ENCODE assay signal across 30 cellular contexts in the genomic region with DNA sequence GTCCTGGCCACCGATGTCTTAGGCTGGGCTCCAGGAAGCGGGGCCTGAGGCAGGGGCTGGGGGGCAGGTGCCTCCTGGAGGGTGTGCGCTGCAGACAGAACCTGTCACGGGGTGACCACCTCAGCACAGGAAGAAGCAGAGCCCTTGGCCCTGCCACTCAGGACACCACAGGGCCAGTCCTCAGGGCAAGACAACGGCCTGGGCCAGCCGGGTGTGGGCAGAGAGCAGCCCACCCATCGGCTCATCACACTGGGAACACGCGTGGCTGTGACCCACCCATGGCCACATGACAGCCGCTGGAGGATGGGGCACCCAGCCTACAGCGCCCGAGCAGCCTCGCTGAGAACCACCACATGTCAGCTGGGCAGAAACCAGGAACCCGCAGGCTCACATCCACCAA.
"Had no signal": no experiment of that assay in that cellular context is flagged by ENCODE, and none has a peak within 500 bp of the region (broad histone marks: within the 10 kb centered on the region; RNA-seq: fewer than 3 reads in every experiment).

No MANE protein-coding gene starts in this region.

- H3K36me3 Mint-ChIP-seq: activated CD4-positive, alpha-beta memory T cell treated with anti-CD3 and anti-CD28 coated beads for 36 hours; activated CD8-positive, alpha-beta memory T cell treated with anti-CD3 and anti-CD28 coated beads, Interleukin-2, amount 10 ng/mL, durations not matched to agents 7 days and 5 days; activated naive CD8-positive, alpha-beta T cell; brain had no signal

- H3K4me3 Mint-ChIP-seq: activated CD4-positive, alpha-beta memory T cell treated with anti-CD3 and anti-CD28 coated beads for 36 hours; activated CD4-positive, alpha-beta T cell treated with anti-CD3 and anti-CD28 coated beads for 36 hours; activated CD4-positive, alpha-beta T cell treated with anti-CD3 and anti-CD28 coated beads, Interleukin-2, amount 10 ng/mL, durations not matched to agents 24 days and 14 days; activated CD8-positive, alpha-beta memory T cell treated with anti-CD3 and anti-CD28 coated beads, Interleukin-2, amount 10 ng/mL, durations not matched to agents 7 days and 5 days; activated CD8-positive, alpha-beta T cell treated with anti-CD3 and anti-CD28 coated beads, Interleukin-2, amount 10 ng/mL, durations not matched to agents 7 days and 5 days; activated naive CD8-positive, alpha-beta T cell; brain; dendritic cell treated with granulocyte-macrophage colony-stimulating factor and Interleukin-4, amounts not matched to agents 40 ng/mL and 50 ng/mL, for 4 days; endodermal cell had no signal

- H3K36me3 ChIP-seq: ascending aorta, breast epithelium, cardiac muscle cell, esophagus muscularis mucosa, gastrocnemius medialis had no signal

- H3K27ac ChIP-seq: ascending aorta, breast epithelium, cardiac muscle cell, coronary artery, dorsolateral prefrontal cortex, esophagus muscularis mucosa, foreskin keratinocyte, gastrocnemius medialis had no signal

- H3K4me3 ChIP-seq: ascending aorta, breast epithelium, cardiac muscle cell, coronary artery, dorsolateral prefrontal cortex, esophagus muscularis mucosa, gastrocnemius medialis had no signal

- H3K4me1 Mint-ChIP-seq: activated CD4-positive, alpha-beta T cell treated with anti-CD3 and anti-CD28 coated beads, Interleukin-2, amount 10 ng/mL, durations not matched to agents 24 days and 14 days had no signal

- H3K9me3 Mint-ChIP-seq: activated CD4-positive, alpha-beta memory T cell treated with anti-CD3 and anti-CD28 coated beads for 36 hours; activated CD4-positive, alpha-beta T cell treated with anti-CD3 and anti-CD28 coated beads, Interleukin-2, amount 10 ng/mL, durations not matched to agents 24 days and 14 days; dendritic cell treated with granulocyte-macrophage colony-stimulating factor and Interleukin-4, amounts not matched to agents 40 ng/mL and 50 ng/mL, for 4 days; endodermal cell had no signal

- H3K4me1 ChIP-seq: ascending aorta, foreskin keratinocyte, gastrocnemius medialis had no signal

- H3K27ac Mint-ChIP-seq: activated CD4-positive, alpha-beta memory T cell treated with anti-CD3 and anti-CD28 coated beads for 36 hours; activated CD4-positive, alpha-beta T cell treated with anti-CD3 and anti-CD28 coated beads for 36 hours; activated CD4-positive, alpha-beta T cell treated with anti-CD3 and anti-CD28 coated beads, Interleukin-2, amount 10 ng/mL, durations not matched to agents 24 days and 14 days; activated CD8-positive, alpha-beta memory T cell treated with anti-CD3 and anti-CD28 coated beads, Interleukin-2, amount 10 ng/mL, durations not matched to agents 7 days and 5 days; activated CD8-positive, alpha-beta T cell treated with anti-CD3 and anti-CD28 coated beads, Interleukin-2, amount 10 ng/mL, durations not matched to agents 7 days and 5 days; activated naive CD8-positive, alpha-beta T cell; brain; dendritic cell treated with granulocyte-macrophage colony-stimulating factor and Interleukin-4, amounts not matched to agents 40 ng/mL and 50 ng/mL, for 4 days; endodermal cell had no signal

- ATAC-seq: activated CD4-positive, alpha-beta T cell treated with anti-CD3 and anti-CD28 coated beads for 36 hours; activated CD8-positive, alpha-beta memory T cell treated with anti-CD3 and anti-CD28 coated beads, Interleukin-2, amount 10 ng/mL, durations not matched to agents 7 days and 5 days; activated CD8-positive, alpha-beta T cell treated with anti-CD3 and anti-CD28 coated beads, Interleukin-2, amount 10 ng/mL, durations not matched to agents 7 days and 5 days; foreskin keratinocyte; gastrocnemius medialis had no signal

- H3K27me3 ChIP-seq: ascending aorta, dorsolateral prefrontal cortex, foreskin keratinocyte had no signal

- H3K9me3 ChIP-seq: ascending aorta, breast epithelium, esophagus muscularis mucosa, gastrocnemius medialis had no signal

- DNase-seq: activated CD4-positive, alpha-beta memory T cell treated with anti-CD3 and anti-CD28 coated beads for 36 hours; activated CD4-positive, alpha-beta T cell treated with anti-CD3 and anti-CD28 coated beads for 36 hours; activated CD4-positive, alpha-beta T cell treated with anti-CD3 and anti-CD28 coated beads, Interleukin-2, amount 10 ng/mL, durations not matched to agents 24 days and 14 days; activated CD4-positive, CD25-positive, alpha-beta regulatory T cell; activated CD4-positive, CD25-positive, alpha-beta regulatory T cell treated with anti-CD3 and anti-CD28 coated beads, Interleukin-2, amount 50 U/mL, for 72 hours; activated CD8-positive, alpha-beta memory T cell treated with anti-CD3 and anti-CD28 coated beads, Interleukin-2, amount 10 ng/mL, durations not matched to agents 7 days and 5 days; activated CD8-positive, alpha-beta memory T cell treated with anti-CD3 and anti-CD28 coated beads, Interleukin-2, amount 50 U/mL, for 4 hours; activated CD8-positive, alpha-beta T cell treated with anti-CD3 and anti-CD28 coated beads, Interleukin-2, amount 10 ng/mL, durations not matched to agents 7 days and 5 days; activated gamma-delta T cell treated with Interleukin-2 at 50 U/mL for 16 hours; activated naive CD4-positive, alpha-beta T cell treated with anti-CD3 and anti-CD28 coated beads, Interleukin-2, amount 50 U/mL, for 16 hours; activated naive CD4-positive, alpha-beta T cell treated with Interleukin-2 at 50 U/mL for 16 hours; activated T-cell treated with anti-CD3 and anti-CD28 coated beads, Interleukin-2, amount 50 U/mL, for 1 hour; activated T-cell treated with anti-CD3 and anti-CD28 coated beads, Interleukin-2, amount 50 U/mL, for 48 hours; central memory CD4-positive, alpha-beta T cell; cerebellar nuclear complex; dorsolateral prefrontal cortex; effector memory CD4-positive, alpha-beta T cell; endodermal cell; foreskin keratinocyte; gastrocnemius medialis; glutamatergic neuron; T-helper 2 cell had no signal
